Comparison of ENCODE assay signal across 2 cellular contexts in the genomic region with DNA sequence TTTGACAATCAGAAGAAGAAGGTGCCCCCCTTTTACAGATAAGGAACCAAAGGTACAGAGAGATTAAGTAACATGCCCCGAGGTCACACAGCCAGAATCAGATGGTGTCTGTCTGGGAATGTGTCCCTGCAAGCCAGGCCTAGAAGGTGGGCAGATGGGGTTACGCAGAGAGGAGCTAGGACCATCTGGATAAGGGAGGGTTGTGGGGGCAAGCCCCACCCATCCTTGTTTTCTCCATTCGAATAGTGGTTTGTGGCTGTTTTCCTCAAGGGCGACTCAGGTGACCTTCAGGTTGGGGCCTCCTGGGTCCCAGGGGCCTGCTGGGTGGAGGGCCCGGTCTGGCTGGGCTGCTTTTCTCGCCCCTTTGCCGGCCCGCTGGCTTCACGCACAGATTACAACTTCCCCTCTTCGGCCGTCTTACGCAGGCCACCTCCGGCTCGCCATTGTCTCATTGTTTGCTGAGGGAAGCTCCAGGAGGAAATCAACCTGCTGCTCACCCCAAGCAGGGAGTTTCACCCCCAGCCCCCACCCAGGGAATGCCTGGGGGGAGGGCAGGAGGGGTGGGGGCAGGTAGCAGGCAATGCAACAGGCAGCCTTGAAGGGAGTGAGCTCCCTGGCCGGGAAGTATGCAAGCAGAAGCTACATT.
A peak's percentile ranks its signal among the peaks of the same experiment; 100 is the strongest.
TF ChIP-seq lines count a peak whose summit lies in the region.

No MANE protein-coding gene starts in this region.

TF ChIP-seq in HepG2, 621 proteins besides CTCF, POLR2A, EP300 and RAD21:
- TF ChIP-seq ZFP36 (IDR thresholded peaks at IDR 0.05; ENCODE audit: borderline replicate concordance, low read depth, low read length, partially characterized antibody) (no peak), ZNF382 (CRISPR knock-in tag; IDR thresholded peaks at IDR 0.05; ENCODE audit: borderline replicate concordance) (no peak), ZNF781 (CRISPR knock-in tag; IDR thresholded peaks at IDR 0.05; ENCODE audit: borderline replicate concordance, not compliant biosample characterization) (no peak), MXD4 (CRISPR knock-in tag; IDR thresholded peaks at IDR 0.05) (no peak), ZNF34 (CRISPR knock-in tag; IDR thresholded peaks at IDR 0.05; ENCODE audit: borderline replicate concordance) (no peak), ZKSCAN5 (CRISPR knock-in tag; IDR thresholded peaks at IDR 0.05) (no peak), ZBTB38 (CRISPR knock-in tag; IDR thresholded peaks at IDR 0.05) (no peak), RELA (CRISPR knock-in tag; IDR thresholded peaks at IDR 0.05) (no peak), ZNF335 (CRISPR knock-in tag; IDR thresholded peaks at IDR 0.05) (no peak), ZNF768 (CRISPR knock-in tag; IDR thresholded peaks at IDR 0.05) (0 out of 2 replicates have a peak, but pooled peaks have one; percentile 29), ZNF343 (CRISPR knock-in tag; IDR thresholded peaks at IDR 0.05) (no peak), TCF7L2 (IDR thresholded peaks at IDR 0.05; ENCODE audit: low read depth, low read length) (no peak), AKAP8 (CRISPR knock-in tag; IDR thresholded peaks at IDR 0.05) (no peak), NPAS2 (CRISPR knock-in tag; IDR thresholded peaks at IDR 0.05; ENCODE audit: borderline replicate concordance) (0 out of 2 replicates have a peak, but pooled peaks have one; percentile 27), SUZ12 (IDR thresholded peaks at IDR 0.05; ENCODE audit: low read depth, low read length) (no peak), ZIK1 (CRISPR knock-in tag; IDR thresholded peaks at IDR 0.05; ENCODE audit: borderline replicate concordance, low read depth) (no peak)
- TF ChIP-seq, protein P1, sequence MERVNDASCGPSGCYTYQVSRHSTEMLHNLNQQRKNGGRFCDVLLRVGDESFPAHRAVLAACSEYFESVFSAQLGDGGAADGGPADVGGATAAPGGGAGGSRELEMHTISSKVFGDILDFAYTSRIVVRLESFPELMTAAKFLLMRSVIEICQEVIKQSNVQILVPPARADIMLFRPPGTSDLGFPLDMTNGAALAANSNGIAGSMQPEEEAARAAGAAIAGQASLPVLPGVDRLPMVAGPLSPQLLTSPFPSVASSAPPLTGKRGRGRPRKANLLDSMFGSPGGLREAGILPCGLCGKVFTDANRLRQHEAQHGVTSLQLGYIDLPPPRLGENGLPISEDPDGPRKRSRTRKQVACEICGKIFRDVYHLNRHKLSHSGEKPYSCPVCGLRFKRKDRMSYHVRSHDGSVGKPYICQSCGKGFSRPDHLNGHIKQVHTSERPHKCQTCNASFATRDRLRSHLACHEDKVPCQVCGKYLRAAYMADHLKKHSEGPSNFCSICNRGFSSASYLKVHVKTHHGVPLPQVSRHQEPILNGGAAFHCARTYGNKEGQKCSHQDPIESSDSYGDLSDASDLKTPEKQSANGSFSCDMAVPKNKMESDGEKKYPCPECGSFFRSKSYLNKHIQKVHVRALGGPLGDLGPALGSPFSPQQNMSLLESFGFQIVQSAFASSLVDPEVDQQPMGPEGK (CRISPR knock-in tag; IDR thresholded peaks at IDR 0.05), result peak; percentile 47; the same call in 1 of the 2 replicates
- TF ChIP-seq, protein P2, sequence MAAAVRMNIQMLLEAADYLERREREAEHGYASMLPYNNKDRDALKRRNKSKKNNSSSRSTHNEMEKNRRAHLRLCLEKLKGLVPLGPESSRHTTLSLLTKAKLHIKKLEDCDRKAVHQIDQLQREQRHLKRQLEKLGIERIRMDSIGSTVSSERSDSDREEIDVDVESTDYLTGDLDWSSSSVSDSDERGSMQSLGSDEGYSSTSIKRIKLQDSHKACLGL (CRISPR knock-in tag; IDR thresholded peaks at IDR 0.05), result no peak
TF ChIP-seq in HepG2: peak in this region for 3.

TF ChIP-seq in SK-N-SH treated with all-trans-retinoic acid at 6 μM for 48 hours, 23 proteins besides CTCF, POLR2A, EP300 and RAD21:
- TF ChIP-seq ZC3H10 (CRISPR knock-in tag; IDR thresholded peaks at IDR 0.05) (no peak), ARNTL (CRISPR knock-in tag; IDR thresholded peaks at IDR 0.05; ENCODE audit: borderline replicate concordance, low read depth) (no peak), ZFP3 (CRISPR knock-in tag; IDR thresholded peaks at IDR 0.05) (no peak), ISL1 (CRISPR knock-in tag; IDR thresholded peaks at IDR 0.05) (no peak), PPARA (CRISPR knock-in tag; IDR thresholded peaks at IDR 0.05; ENCODE audit: borderline replicate concordance) (no peak), CSDC2 (CRISPR knock-in tag; IDR thresholded peaks at IDR 0.05) (no peak), SNAI2 (CRISPR knock-in tag; IDR thresholded peaks at IDR 0.05) (no peak), TCF4 (CRISPR knock-in tag; IDR thresholded peaks at IDR 0.05; ENCODE audit: borderline replicate concordance) (no peak), ZNF70 (CRISPR knock-in tag; IDR thresholded peaks at IDR 0.05) (no peak), TOX (CRISPR knock-in tag; IDR thresholded peaks at IDR 0.05; ENCODE audit: borderline replicate concordance) (no peak), GLIS3 (CRISPR knock-in tag; IDR thresholded peaks at IDR 0.05) (no peak), RARB (CRISPR knock-in tag; IDR thresholded peaks at IDR 0.05) (no peak), ZNF8 (CRISPR knock-in tag; IDR thresholded peaks at IDR 0.05) (no peak), ZFP30 (CRISPR knock-in tag; IDR thresholded peaks at IDR 0.05) (no peak), ZNF565 (CRISPR knock-in tag; conservative IDR thresholded peaks at IDR 0.05; ENCODE audit: low read depth) (no peak), OSR1 (CRISPR knock-in tag; IDR thresholded peaks at IDR 0.05) (no peak)
- TF ChIP-seq, protein P1 (CRISPR knock-in tag; IDR thresholded peaks at IDR 0.05; ENCODE audit: borderline replicate concordance), result no peak
- TF ChIP-seq, protein P3, sequence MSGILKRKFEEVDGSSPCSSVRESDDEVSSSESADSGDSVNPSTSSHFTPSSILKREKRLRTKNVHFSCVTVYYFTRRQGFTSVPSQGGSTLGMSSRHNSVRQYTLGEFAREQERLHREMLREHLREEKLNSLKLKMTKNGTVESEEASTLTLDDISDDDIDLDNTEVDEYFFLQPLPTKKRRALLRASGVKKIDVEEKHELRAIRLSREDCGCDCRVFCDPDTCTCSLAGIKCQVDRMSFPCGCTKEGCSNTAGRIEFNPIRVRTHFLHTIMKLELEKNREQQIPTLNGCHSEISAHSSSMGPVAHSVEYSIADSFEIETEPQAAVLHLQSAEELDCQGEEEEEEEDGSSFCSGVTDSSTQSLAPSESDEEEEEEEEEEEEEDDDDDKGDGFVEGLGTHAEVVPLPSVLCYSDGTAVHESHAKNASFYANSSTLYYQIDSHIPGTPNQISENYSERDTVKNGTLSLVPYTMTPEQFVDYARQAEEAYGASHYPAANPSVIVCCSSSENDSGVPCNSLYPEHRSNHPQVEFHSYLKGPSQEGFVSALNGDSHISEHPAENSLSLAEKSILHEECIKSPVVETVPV (CRISPR knock-in tag; IDR thresholded peaks at IDR 0.05), result no peak
- TF ChIP-seq, protein P4, sequence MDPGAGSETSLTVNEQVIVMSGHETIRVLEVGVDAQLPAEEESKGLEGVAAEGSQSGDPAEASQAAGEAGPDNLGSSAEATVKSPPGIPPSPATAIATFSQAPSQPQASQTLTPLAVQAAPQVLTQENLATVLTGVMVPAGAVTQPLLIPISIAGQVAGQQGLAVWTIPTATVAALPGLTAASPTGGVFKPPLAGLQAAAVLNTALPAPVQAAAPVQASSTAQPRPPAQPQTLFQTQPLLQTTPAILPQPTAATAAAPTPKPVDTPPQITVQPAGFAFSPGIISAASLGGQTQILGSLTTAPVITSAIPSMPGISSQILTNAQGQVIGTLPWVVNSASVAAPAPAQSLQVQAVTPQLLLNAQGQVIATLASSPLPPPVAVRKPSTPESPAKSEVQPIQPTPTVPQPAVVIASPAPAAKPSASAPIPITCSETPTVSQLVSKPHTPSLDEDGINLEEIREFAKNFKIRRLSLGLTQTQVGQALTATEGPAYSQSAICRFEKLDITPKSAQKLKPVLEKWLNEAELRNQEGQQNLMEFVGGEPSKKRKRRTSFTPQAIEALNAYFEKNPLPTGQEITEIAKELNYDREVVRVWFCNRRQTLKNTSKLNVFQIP (CRISPR knock-in tag; IDR thresholded peaks at IDR 0.05; ENCODE audit: borderline replicate concordance, low read depth), result no peak
- TF ChIP-seq, protein P5, sequence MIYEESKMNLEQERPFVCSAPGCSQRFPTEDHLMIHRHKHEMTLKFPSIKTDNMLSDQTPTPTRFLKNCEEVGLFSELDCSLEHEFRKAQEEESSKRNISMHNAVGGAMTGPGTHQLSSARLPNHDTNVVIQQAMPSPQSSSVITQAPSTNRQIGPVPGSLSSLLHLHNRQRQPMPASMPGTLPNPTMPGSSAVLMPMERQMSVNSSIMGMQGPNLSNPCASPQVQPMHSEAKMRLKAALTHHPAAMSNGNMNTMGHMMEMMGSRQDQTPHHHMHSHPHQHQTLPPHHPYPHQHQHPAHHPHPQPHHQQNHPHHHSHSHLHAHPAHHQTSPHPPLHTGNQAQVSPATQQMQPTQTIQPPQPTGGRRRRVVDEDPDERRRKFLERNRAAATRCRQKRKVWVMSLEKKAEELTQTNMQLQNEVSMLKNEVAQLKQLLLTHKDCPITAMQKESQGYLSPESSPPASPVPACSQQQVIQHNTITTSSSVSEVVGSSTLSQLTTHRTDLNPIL (CRISPR knock-in tag; IDR thresholded peaks at IDR 0.05; ENCODE audit: low read depth), result no peak
